32 cellular contexts compared by ENCODE assay signal in the genomic region with DNA sequence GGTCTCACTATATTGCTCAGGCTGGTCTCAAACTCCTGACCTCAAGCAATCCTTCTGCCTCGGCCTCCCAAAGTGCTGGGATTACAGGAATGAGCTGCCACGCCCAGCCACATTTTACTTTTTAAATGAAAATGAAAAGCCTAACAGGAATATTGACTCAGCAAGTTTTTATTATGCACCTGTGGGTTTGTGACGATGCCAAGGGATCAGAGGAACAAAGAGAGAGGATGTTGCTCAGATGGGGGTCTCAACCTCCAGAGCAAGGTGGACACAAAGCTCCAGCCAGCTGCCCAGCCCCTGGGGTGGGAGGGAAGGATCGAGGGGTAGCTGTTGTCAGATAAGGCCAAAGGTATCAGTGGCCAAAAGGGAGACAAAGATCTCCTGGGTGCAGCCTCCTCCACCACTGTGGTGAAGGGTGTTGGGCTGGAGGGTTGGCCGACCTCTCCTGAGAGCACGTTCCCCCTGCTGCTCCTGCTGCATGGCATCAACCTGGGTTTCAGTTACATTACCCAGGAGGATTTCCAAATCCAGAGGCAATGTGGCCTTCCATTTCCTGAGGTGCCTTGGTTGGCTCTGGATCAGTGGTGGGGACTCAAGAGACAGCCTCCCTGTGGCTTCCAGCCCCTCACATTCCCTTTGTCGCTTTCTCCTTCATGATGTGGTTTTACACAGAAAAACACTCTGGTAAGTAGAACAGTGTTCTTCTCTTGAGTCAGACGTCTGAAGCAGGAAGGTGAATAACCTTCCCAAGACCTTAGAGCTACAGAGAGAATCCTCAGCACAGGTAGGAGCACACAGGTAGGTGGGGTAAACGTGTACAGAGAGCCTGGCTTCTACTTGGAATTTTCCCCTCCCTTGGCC. TPM values are rescaled to one million over a fixed set of nuclear protein-coding genes. Genes with fewer than 3 reads are reported as not detected.
DNase-seq lines count a peak whose midpoint lies in the region; ATAC-seq, FAIRE-seq and TF ChIP-seq lines count a peak whose summit lies in the region.
"Had no signal": no experiment of that assay in that cellular context is flagged by ENCODE, and none has a peak within 500 bp of the region (broad histone marks: within the 10 kb centered on the region; RNA-seq: fewer than 3 reads in every experiment).

No MANE protein-coding gene starts in this region.

- H3K36me3 ChIP-seq in H1 (ENCODE audit: control insufficient read depth in 2 of 4, insufficient read depth in 4 of 4, low read length in 3 of 4) (peaks cover 19 to 35% (median 29%) of the 10 kb centered on the region in 4 experiments), vagina (peaks cover 0 to 23% of the 10 kb centered on the region in 2 donors)
- no peaks in the 10 kb centered on the region for H3K36me3 ChIP-seq in CD4-positive, alpha-beta memory T cell (ENCODE audit: insufficient read depth, low read length)

- no peaks in the 10 kb centered on the region for H4K20me1 ChIP-seq in H1 (replicated peaks in 1 of 2; ENCODE audit: control insufficient read depth in 1 of 2, insufficient read depth in 2 of 2, low read length in 2 of 2)

- H3K27me3 ChIP-seq in H1 (replicated peaks in 1 of 4; ENCODE audit: control insufficient read depth in 3 of 4, extremely low read depth in 1 of 4, insufficient read depth in 3 of 4, low read length in 3 of 4) = no peaks in the 10 kb centered on the region
- H3K27me3 ChIP-seq in vagina = no peaks in the 10 kb centered on the region
- H3K27me3 ChIP-seq in CD4-positive, alpha-beta memory T cell (ENCODE audit: insufficient read depth, low read length) = no peaks in the 10 kb centered on the region
- H3K27me3 ChIP-seq: esophagus squamous epithelium had no signal

- POLR2A ChIA-PET in H1 (lab: Charles Lee; ENCODE audit: partially characterized antibody) = interaction anchor here (1.0 to 8.1 kb wide), 5 partner anchors 8 to 35 kb away, joined by 3 to 46 read pairs (median 5); a partner anchor contains a TSS
- POLR2A ChIA-PET in CD4-positive, alpha-beta memory T cell (lab: Charles Lee; ENCODE audit: partially characterized antibody) = no interaction called here

- peaks cover 23 to 47% (median 44%) of the 10 kb centered on the region in 4 experiments for H3K4me1 ChIP-seq in H1 (replicated peaks in 1 of 4; ENCODE audit: control insufficient read depth in 3 of 4, insufficient read depth in 4 of 4, low read length in 3 of 4)
- no peaks in the 10 kb centered on the region for H3K4me1 ChIP-seq in vagina
- H3K4me1 ChIP-seq in CD4-positive, alpha-beta memory T cell (ENCODE audit: insufficient read depth, low read length) = no peaks in the 10 kb centered on the region
- H3K4me1 ChIP-seq: esophagus squamous epithelium had no signal

- no peak for TF ChIP-seq CTCF in H1 (IDR thresholded peaks at IDR 0.05; ENCODE audit: control extremely low read depth in 1 of 3, insufficient read depth in 1 of 3, low read depth in 1 of 3, low read length in 3 of 3)
- no peak for TF ChIP-seq CTCF in nephron progenitor cell (IDR thresholded peaks at IDR 0.05)
- TF ChIP-seq CTCF in vagina (IDR thresholded peaks at IDR 0.05) = no peak

- no peak overlapping the region for H4K8ac ChIP-seq in H1 (ENCODE audit: extremely low read depth, insufficient read depth, low read length)

- no peak overlapping the region for H3K4ac ChIP-seq in H1 (replicated peaks; ENCODE audit: insufficient read length, low read depth, low read length)

- H2BK5ac ChIP-seq in H1 (ENCODE audit: low read depth, low read length) = peak overlapping the region; percentile 79; the same call in 1 of the 2 replicates

- H4K5ac ChIP-seq in H1 (ENCODE audit: insufficient read length, low read depth, low read length) = no peak overlapping the region

- no peak overlapping the region for H3K23ac ChIP-seq in H1 (ENCODE audit: insufficient read length)

- H3K27ac ChIP-seq in H1 (ENCODE audit: low read depth, low read length) (peak overlapping the region; percentile 8), vagina (no peak overlapping the region)
- no peak overlapping the region for H3K27ac ChIP-seq in CD4-positive, alpha-beta memory T cell (ENCODE audit: low read depth, low read length)
- H3K27ac ChIP-seq: coronary artery, esophagus squamous epithelium had no signal

- no peak overlapping the region for H2BK15ac ChIP-seq in H1 (ENCODE audit: low read length)

- peak overlapping the region; percentile 22 for H3K27ac Mint-ChIP-seq in activated CD8-positive, alpha-beta memory T cell treated with anti-CD3 and anti-CD28 coated beads, Interleukin-2, amount 10 ng/mL, durations not matched to agents 7 days and 5 days
- H3K27ac Mint-ChIP-seq in nephron progenitor cell = peak overlapping the region; percentile 68
- H3K27ac Mint-ChIP-seq in CD4-positive, alpha-beta memory T cell = peak overlapping the region in 2 of 7 donors; percentile 15 to 79
- H3K27ac Mint-ChIP-seq: activated naive CD4-positive, alpha-beta T cell treated with anti-CD3 and anti-CD28 coated beads for 36 hours; IgD-negative memory B cell; stimulated activated naive CD8-positive, alpha-beta T cell treated with anti-CD3 and anti-CD28 coated beads, Interleukin-15, Interleukin-2, amounts not matched to agents 100 ng/mL and 50 ng/mL, for 24 hours had no signal

- H3K4me3 ChIP-seq in H1 (ENCODE audit: extremely low read depth in 1 of 4, insufficient read depth in 2 of 4, low read depth in 3 of 4, low read length in 4 of 4) = no peak overlapping the region
- H3K4me3 ChIP-seq in vagina = no peak overlapping the region
- no peak overlapping the region for H3K4me3 ChIP-seq in CD4-positive, alpha-beta memory T cell (ENCODE audit: low read length in 2 of 2)
- H3K4me3 ChIP-seq: coronary artery, esophagus squamous epithelium had no signal

- H3K79me1 ChIP-seq in H1 (ENCODE audit: low read depth, low read length) = peaks cover 4% of the 10 kb centered on the region; the same call in 1 of the 2 replicates

- no peak overlapping the region for H3K14ac ChIP-seq in H1 (ENCODE audit: insufficient read length)

- H2AFZ ChIP-seq in H1 (ENCODE audit: low read length) = no peak overlapping the region

- H4K91ac ChIP-seq in H1 (replicated peaks; ENCODE audit: insufficient read length, low read length) = peak overlapping the region; percentile 49

- H2BK12ac ChIP-seq in H1 (ENCODE audit: low read depth, low read length) = peak overlapping the region; percentile 92; the same call in 1 of the 2 replicates

- peak overlapping the region in 1 of 4 experiments; percentile 26; a peak in 1 of 7 replicates for H3K9ac ChIP-seq in H1 (replicated peaks in 1 of 4; ENCODE audit: extremely low read depth in 1 of 4, low read depth in 3 of 4, low read length in 3 of 4)
- H3K9ac ChIP-seq: SK-N-SH had no signal

- H3K9me3 ChIP-seq in H1 (ENCODE audit: insufficient read depth in 2 of 2, low read depth in 1 of 2, low read length in 1 of 2) = peaks cover 0 to 8% of the 10 kb centered on the region in 2 experiments; a peak in 1 of 4 replicates
- H3K9me3 ChIP-seq in vagina = no peaks in the 10 kb centered on the region
- H3K9me3 ChIP-seq in CD4-positive, alpha-beta memory T cell (ENCODE audit: control insufficient read depth in 1 of 2, low read length in 2 of 2) = no peaks in the 10 kb centered on the region
- H3K9me3 ChIP-seq: esophagus squamous epithelium, SK-N-SH had no signal

- H3K4me1 Mint-ChIP-seq in activated CD8-positive, alpha-beta memory T cell treated with anti-CD3 and anti-CD28 coated beads, Interleukin-2, amount 10 ng/mL, durations not matched to agents 7 days and 5 days = peaks cover 16% of the 10 kb centered on the region
- peaks cover 22% of the 10 kb centered on the region for H3K4me1 Mint-ChIP-seq in nephron progenitor cell
- peaks cover 0 to 3% (median 0%) of the 10 kb centered on the region in 4 donors for H3K4me1 Mint-ChIP-seq in CD4-positive, alpha-beta memory T cell
- H3K4me1 Mint-ChIP-seq: IgD-negative memory B cell had no signal

- peak; percentile 42 for DNase-seq in activated CD8-positive, alpha-beta memory T cell treated with anti-CD3 and anti-CD28 coated beads, Interleukin-2, amount 10 ng/mL, durations not matched to agents 7 days and 5 days
- DNase-seq in activated CD8-positive, alpha-beta memory T cell treated with anti-CD3 and anti-CD28 coated beads for 24 hours = no peak
- DNase-seq in NCI-H69 (lab: John Stamatoyannopoulos, UW) (peak; percentile 37), H1 (ENCODE audit: low read depth in 1 of 2, low spot score in 2 of 2) (no peak), nephron progenitor cell (no peak), vagina (ENCODE audit: extremely low spot score in 2 of 2) (no peak), COLO668 (lab: John Stamatoyannopoulos, UW; ENCODE audit: unreplicated experiment) (no peak)
- DNase-seq in CD4-positive, alpha-beta memory T cell = no peak
- DNase-seq: 8988T; activated CD4-positive, alpha-beta T cell treated with anti-CD3 and anti-CD28 coated beads for 4 hours; activated naive CD4-positive, alpha-beta T cell treated with anti-CD3 and anti-CD28 coated beads for 36 hours; activated T-cell treated with anti-CD3 and anti-CD28 coated beads, Interleukin-2, amount 50 U/mL, for 4 hours; CD4-positive, CD25-positive, alpha-beta regulatory T cell; esophagus squamous epithelium; mesendoderm; naive B cell; NCI-H1105 treated with DMSO at 0.1 percent for 48 hours; NCI-H2081; NCI-H2227 treated with DMSO at 0.1 percent for 48 hours; NCI-H748 treated with DMSO at 0.1 percent for 48 hours; SK-N-SH; T-helper 2 cell had no signal

- no peak overlapping the region for H2BK120ac ChIP-seq in H1 (replicated peaks; ENCODE audit: low read depth, low read length)

- TF ChIP-seq EP300 in H1 (IDR thresholded peaks at IDR 0.05; ENCODE audit: borderline replicate concordance in 1 of 2, low read depth in 2 of 2, low read length in 2 of 2) = no peak

- intact Hi-C loops in vagina (cut with DNase I) = no loop called here
- intact Hi-C loops in CD4-positive, alpha-beta memory T cell (cut with micrococcal nuclease) = no loop called here

- peaks cover 5% of the 10 kb centered on the region for H3K36me3 Mint-ChIP-seq in activated CD8-positive, alpha-beta memory T cell treated with anti-CD3 and anti-CD28 coated beads, Interleukin-2, amount 10 ng/mL, durations not matched to agents 7 days and 5 days
- H3K36me3 Mint-ChIP-seq in nephron progenitor cell (ENCODE audit: low read depth) = peaks cover 61% of the 10 kb centered on the region
- peaks cover 5 to 22% of the 10 kb centered on the region in 2 donors for H3K36me3 Mint-ChIP-seq in CD4-positive, alpha-beta memory T cell

- CTCF ChIA-PET in activated CD8-positive, alpha-beta memory T cell treated with anti-CD3 and anti-CD28 coated beads, Interleukin-2, amount 10 ng/mL, durations not matched to agents 7 days and 5 days (lab: Charles Lee) = no interaction called here
- CTCF ChIA-PET in H1 (lab: Charles Lee; ENCODE audit: partially characterized antibody) = interaction anchor here (0.5 to 1.7 kb wide), 3 partner anchors 8 to 115 kb away, joined by 3 to 4 read pairs (median 4); no protein-coding TSS in a partner anchor
- CTCF ChIA-PET in CD4-positive, alpha-beta memory T cell (lab: Charles Lee; ENCODE audit: partially characterized antibody) = interaction anchor here (0.9 kb wide), 1 partner anchor 13 kb away, joined by 4 read pairs; no protein-coding TSS in a partner anchor

- FAIRE-seq in H1 (lab: Jason Lieb, UNC) = no peak
- FAIRE-seq: bronchial epithelial cell, frontal cortex had no signal

- H3K4me2 ChIP-seq in H1 (ENCODE audit: insufficient read depth in 1 of 2, low read depth in 2 of 2, low read length in 2 of 2) = peak overlapping the region; percentile 10 to 12; a peak in 1 of 4 replicates
- H3K4me2 ChIP-seq: SK-N-SH had no signal

- no peak overlapping the region for H3K4me3 Mint-ChIP-seq in activated CD8-positive, alpha-beta memory T cell treated with anti-CD3 and anti-CD28 coated beads, Interleukin-2, amount 10 ng/mL, durations not matched to agents 7 days and 5 days
- H3K4me3 Mint-ChIP-seq in nephron progenitor cell = no peak overlapping the region
- no peak overlapping the region for H3K4me3 Mint-ChIP-seq in CD4-positive, alpha-beta memory T cell
- H3K4me3 Mint-ChIP-seq: activated naive CD4-positive, alpha-beta T cell treated with anti-CD3 and anti-CD28 coated beads for 36 hours; activated T-cell treated with anti-CD3 and anti-CD28 coated beads, Interleukin-2, amount 50 U/mL, for 4 hours; CD4-positive, CD25-positive, alpha-beta regulatory T cell; naive B cell; stimulated activated naive CD8-positive, alpha-beta T cell treated with anti-CD3 and anti-CD28 coated beads, Interleukin-15, Interleukin-2, amounts not matched to agents 100 ng/mL and 50 ng/mL, for 24 hours had no signal

- no peak overlapping the region for H3K56ac ChIP-seq in H1 (replicated peaks; ENCODE audit: insufficient read length, low read depth, low read length)

- H2BK20ac ChIP-seq in H1 (ENCODE audit: low read length) = peak overlapping the region; percentile 24; the same call in 1 of the 2 replicates

- H3K9me3 Mint-ChIP-seq in activated CD8-positive, alpha-beta memory T cell treated with anti-CD3 and anti-CD28 coated beads, Interleukin-2, amount 10 ng/mL, durations not matched to agents 7 days and 5 days (ENCODE audit: low read depth) = no peaks in the 10 kb centered on the region
- no peaks in the 10 kb centered on the region for H3K9me3 Mint-ChIP-seq in nephron progenitor cell
- H3K9me3 Mint-ChIP-seq in CD4-positive, alpha-beta memory T cell = no peaks in the 10 kb centered on the region
- H3K9me3 Mint-ChIP-seq: activated naive CD4-positive, alpha-beta T cell treated with anti-CD3 and anti-CD28 coated beads for 36 hours; activated T-cell treated with anti-CD3 and anti-CD28 coated beads, Interleukin-2, amount 50 U/mL, for 4 hours; IgD-negative memory B cell; stimulated activated naive CD8-positive, alpha-beta T cell treated with anti-CD3 and anti-CD28 coated beads, Interleukin-15, Interleukin-2, amounts not matched to agents 100 ng/mL and 50 ng/mL, for 24 hours had no signal

- H2AK5ac ChIP-seq in H1 (ENCODE audit: low read depth, low read length) = peak overlapping the region; percentile 93

- H3K23me2 ChIP-seq in H1 (ENCODE audit: low read depth, low read length) = no peaks in the 10 kb centered on the region; the same call in 1 of the 2 replicates

- H3K18ac ChIP-seq in H1 (ENCODE audit: extremely low read depth, low read length) = peak overlapping the region; percentile 90

- no peak for TF ChIP-seq POLR2A in H1 (IDR thresholded peaks at IDR 0.05; ENCODE audit: control extremely low read depth in 1 of 2, low read depth in 2 of 2, low read length in 2 of 2)
- TF ChIP-seq POLR2A in vagina (IDR thresholded peaks at IDR 0.05) = no peak

- no peaks in the 10 kb centered on the region for H3K27me3 Mint-ChIP-seq in activated CD8-positive, alpha-beta memory T cell treated with anti-CD3 and anti-CD28 coated beads, Interleukin-2, amount 10 ng/mL, durations not matched to agents 7 days and 5 days
- H3K27me3 Mint-ChIP-seq in nephron progenitor cell (ENCODE audit: low read depth, poor library complexity) = peaks cover 9% of the 10 kb centered on the region
- peaks cover 0 to 4% of the 10 kb centered on the region in 2 donors for H3K27me3 Mint-ChIP-seq in CD4-positive, alpha-beta memory T cell
- H3K27me3 Mint-ChIP-seq: CD4-positive, CD25-positive, alpha-beta regulatory T cell; IgD-negative memory B cell; naive B cell; stimulated activated naive CD8-positive, alpha-beta T cell treated with anti-CD3 and anti-CD28 coated beads, Interleukin-15, Interleukin-2, amounts not matched to agents 100 ng/mL and 50 ng/mL, for 24 hours had no signal

- peak; percentile 33 for ATAC-seq in activated CD8-positive, alpha-beta memory T cell treated with anti-CD3 and anti-CD28 coated beads, Interleukin-2, amount 10 ng/mL, durations not matched to agents 7 days and 5 days
- ATAC-seq: activated T-cell treated with anti-CD3 and anti-CD28 coated beads, Interleukin-2, amount 50 U/mL, for 4 hours; left lobe of liver had no signal

- TF ChIP-seq RAD21 in H1 (IDR thresholded peaks at IDR 0.05 in 1 of 2, conservative IDR thresholded peaks at IDR 0.05 in 1 of 2; ENCODE audit: low read depth in 2 of 2, low read length in 2 of 2) = no peak

- H3K79me2 ChIP-seq in H1 (ENCODE audit: control insufficient read depth in 1 of 2, insufficient read depth in 2 of 2, low read length in 2 of 2) = no peaks in the 10 kb centered on the region

- WGBS in H1 (ENCODE audit: extremely low coverage in 1 of 2, insufficient coverage in 1 of 2, insufficient read length in 1 of 2, insufficient replicate concordance in 2 of 2, low coverage in 1 of 2, low lambda C conversion rate in 2 of 2, missing lambda C conversion rate in 1 of 2), 2 experiments = 66% methylated on average over 9 of the region's 9 CpGs; no CpG with 5 or more reads in 1 of the 2 experiments

RNA-seq across cellular contexts. Expression of a gene that starts 34.2 kb away (rescaled TPM):
- total RNA-seq in activated CD8-positive, alpha-beta memory T cell treated with anti-CD3 and anti-CD28 coated beads, Interleukin-2, amount 10 ng/mL, durations not matched to agents 7 days and 5 days = 10 to 100 TPM; 19.5 to 20.7 TPM
- total RNA-seq in H1 (2021; fragmentation: NEBNext Ultra II Directional; extraction: Animal tissue kit (Norgen Biotek cat#: 25700)) = 64.2 and 71.4 TPM in 2 replicates
- polyA plus RNA-seq in H1 (2011; rRNA removed) = 27.9 and 37.9 TPM in 2 replicates
- polyA plus RNA-seq in H1 (2011; cell fraction: cytosol; rRNA removed) = 42.8 TPM
- polyA plus RNA-seq in H1 (2011; cell fraction: nucleus; rRNA removed) = 51.4 TPM
- polyA plus RNA-seq in H1 (2012, experiment 1 of 2) = 31.0 to 41.1 TPM (median 37.4 TPM) in 4 replicates
- polyA plus RNA-seq in H1 (2012, experiment 2 of 2) = 31.9 TPM
- 25.3 TPM for polyA plus RNA-seq in H1 (2013, experiment 1 of 2)
- 25.6 TPM for polyA plus RNA-seq in H1 (2013, experiment 2 of 2)
- polyA minus RNA-seq in H1 (2011; rRNA and poly(A)+ RNA removed) = 67.6 and 73.6 TPM in 2 replicates
- 49.5 TPM for polyA minus RNA-seq in H1 (2011; cell fraction: cytosol; rRNA and poly(A)+ RNA removed)
- 46.4 TPM for polyA minus RNA-seq in H1 (2011; cell fraction: nucleus; rRNA and poly(A)+ RNA removed)
- 39.0 TPM for total RNA-seq in vagina
- total RNA-seq in CD4-positive, alpha-beta memory T cell = 10 to 100 TPM; 11.3 to 12.4 TPM
- 1 to 10 TPM; 1.4 to 2.7 TPM for polyA plus RNA-seq in CD4-positive, alpha-beta memory T cell

RNA-seq across cellular contexts. Expression of a gene that starts 41.6 kb away (rescaled TPM):
- total RNA-seq in activated CD8-positive, alpha-beta memory T cell treated with anti-CD3 and anti-CD28 coated beads, Interleukin-2, amount 10 ng/mL, durations not matched to agents 7 days and 5 days = not detected
- not detected in 2 replicates for total RNA-seq in H1 (2021; fragmentation: NEBNext Ultra II Directional; extraction: Animal tissue kit (Norgen Biotek cat#: 25700))
- polyA plus RNA-seq in H1 (2011; rRNA removed) = not detected in 2 replicates
- not detected for polyA plus RNA-seq in H1 (2011; cell fraction: cytosol; rRNA removed)
- not detected for polyA plus RNA-seq in H1 (2011; cell fraction: nucleus; rRNA removed)
- not detected in 4 replicates for polyA plus RNA-seq in H1 (2012, experiment 1 of 2)
- polyA plus RNA-seq in H1 (2012, experiment 2 of 2) = not detected
- not detected for polyA plus RNA-seq in H1 (2013, experiment 1 of 2)
- polyA plus RNA-seq in H1 (2013, experiment 2 of 2) = not detected
- not detected in 2 replicates for polyA minus RNA-seq in H1 (2011; rRNA and poly(A)+ RNA removed)
- polyA minus RNA-seq in H1 (2011; cell fraction: cytosol; rRNA and poly(A)+ RNA removed) = not detected
- not detected for polyA minus RNA-seq in H1 (2011; cell fraction: nucleus; rRNA and poly(A)+ RNA removed)
- total RNA-seq in vagina = not detected
- not detected for total RNA-seq in CD4-positive, alpha-beta memory T cell
- polyA plus RNA-seq in CD4-positive, alpha-beta memory T cell = not detected
- total RNA-seq: activated naive CD4-positive, alpha-beta T cell treated with anti-CD3 and anti-CD28 coated beads for 36 hours; activated T-cell treated with anti-CD3 and anti-CD28 coated beads, Interleukin-2, amount 50 U/mL, for 4 hours; bronchial epithelial cell; CD4-positive, CD25-positive, alpha-beta regulatory T cell; esophagus squamous epithelium; frontal cortex; H4; left lobe of liver; MCF 10A; omental fat pad; pulmonary artery endothelial cell had no signal
- polyA plus RNA-seq: CD4-positive, CD25-positive, alpha-beta regulatory T cell; IgD-negative memory B cell; SK-N-SH had no signal

Comparison
In these comparisons a context has a peak if more than half of its experiments do, and no peak if none do; other contexts are left out.
1. DNase-seq: peak in activated CD8-positive, alpha-beta memory T cell treated with anti-CD3 and anti-CD28 coated beads, Interleukin-2, amount 10 ng/mL, durations not matched to agents 7 days and 5 days (single experiment) and NCI-H69 (single experiment); none in activated CD8-positive, alpha-beta memory T cell treated with anti-CD3 and anti-CD28 coated beads for 24 hours (single experiment), H1 (0 of 2), nephron progenitor cell (single experiment), vagina (0 of 2), COLO668 (single experiment) and CD4-positive, alpha-beta memory T cell (0 of 5).